In genomic region chr9:126616521-126616976, GRCh38 we compare ENCODE assay signal across 34 cellular contexts. TPM values are rescaled to one million over a fixed set of nuclear protein-coding genes. Genes with fewer than 3 reads are reported as not detected.
A peak's percentile ranks its signal among the peaks of the same experiment; 100 is the strongest.
DNase-seq lines count a peak whose midpoint lies in the region; ATAC-seq and TF ChIP-seq lines count a peak whose summit lies in the region.
"Had no signal": no experiment of that assay in that cellular context is flagged by ENCODE, and none has a peak within 500 bp of the region (broad histone marks: within the 10 kb centered on the region; RNA-seq: fewer than 3 reads in every experiment).

No MANE protein-coding gene starts in this region.

- H3K27me3 Mint-ChIP-seq in CD14-positive monocyte (ENCODE audit: low read depth in 3 of 3) (peaks cover 83 to 93% (median 88%) of the 10 kb centered on the region in 3 donors), nephron progenitor cell (ENCODE audit: low read depth, poor library complexity) (peaks cover 93% of the 10 kb centered on the region)

- H3K4me3 Mint-ChIP-seq in CD14-positive monocyte (peak overlapping the region in 1 of 2 donors; percentile 84), nephron progenitor cell (peak overlapping the region; percentile 79)
- H3K4me3 Mint-ChIP-seq: activated naive CD4-positive, alpha-beta T cell treated with anti-CD3 and anti-CD28 coated beads, Interleukin-2, amount 10 ng/mL, durations not matched to agents 7 days and 5 days; T-helper 17 cell had no signal

- H3K36me3 Mint-ChIP-seq in CD14-positive monocyte (peaks cover 3% of the 10 kb centered on the region in 2 donors), nephron progenitor cell (ENCODE audit: low read depth) (no peaks in the 10 kb centered on the region)

- H3K9me3 Mint-ChIP-seq in CD14-positive monocyte (peaks cover 0 to 29% (median 13%) of the 10 kb centered on the region in 7 donors), nephron progenitor cell (no peaks in the 10 kb centered on the region)
- H3K9me3 Mint-ChIP-seq: activated naive CD4-positive, alpha-beta T cell treated with anti-CD3 and anti-CD28 coated beads, Interleukin-2, amount 10 ng/mL, durations not matched to agents 7 days and 5 days had no signal

- H3K27me3 ChIP-seq in H7 (ENCODE audit: control insufficient read depth, insufficient read depth, low read length) (peaks cover 92% of the 10 kb centered on the region), ectodermal cell (ENCODE audit: control insufficient read depth, insufficient read depth, low read length, poor library complexity, severe bottlenecking) (peaks cover 95% of the 10 kb centered on the region), brain microvascular endothelial cell (replicated peaks) (peaks cover 82% of the 10 kb centered on the region)
- H3K27me3 ChIP-seq: testis had no signal

- peaks cover 65% of the 10 kb centered on the region for H3K4me1 ChIP-seq in ectodermal cell (ENCODE audit: control insufficient read depth, insufficient read depth, low read length)
- H3K4me1 ChIP-seq: parathyroid adenoma, SJSA1 had no signal

- no peaks in the 10 kb centered on the region for H3K36me3 ChIP-seq in H7 (replicated peaks; ENCODE audit: control insufficient read depth, insufficient read depth, low read length)
- no peaks in the 10 kb centered on the region for H3K36me3 ChIP-seq in ectodermal cell (ENCODE audit: control insufficient read depth, insufficient read depth, low read length)
- H3K36me3 ChIP-seq in brain microvascular endothelial cell (replicated peaks) = no peaks in the 10 kb centered on the region
- H3K36me3 ChIP-seq: BLaER1, Peyer's patch, right lobe of liver, SJSA1 had no signal

- TF ChIP-seq CTCF in CD14-positive monocyte (IDR thresholded peaks at IDR 0.05) (no peak), nephron progenitor cell (IDR thresholded peaks at IDR 0.05) (no peak), brain microvascular endothelial cell (IDR thresholded peaks at IDR 0.05; ENCODE audit: low read depth, low read length, missing control alignments) (no peak)

- DNase-seq in CD14-positive monocyte (ENCODE audit: low spot score) (peak; percentile 33), H7 (peak; percentile 64), nephron progenitor cell (no peak), brain microvascular endothelial cell (no peak), NCI-H510A treated with DMSO at 0.1 percent for 48 hours (lab: John Stamatoyannopoulos, UW) (no peak), dermis blood vessel endothelial cell (no peak)
- DNase-seq: ACHN; activated CD4-positive, alpha-beta T cell treated with anti-CD3 and anti-CD28 coated beads for 48 hours; activated naive CD4-positive, alpha-beta T cell treated with anti-CD3 and anti-CD28 coated beads, Interleukin-2, amount 10 ng/mL, durations not matched to agents 7 days and 5 days; activated T-cell treated with anti-CD3 and anti-CD28 coated beads, Interleukin-2, amount 50 U/mL, for 48 hours; amniotic stem cell; central memory CD4-positive, alpha-beta T cell; dorsolateral prefrontal cortex; KBM-7; mesenchymal stem cell; MM.1S; NCI-H1436; NCI-H2107; NCI-H510A; NK-92 treated with Interleukin-12 subunit alpha and Interleukin-12 subunit beta, amount 100 ng/mL, for 24 hours; stimulated activated CD4-positive, alpha-beta T cell treated with anti-CD3 and anti-CD28 coated beads, Interleukin-12 subunit alpha, Interleukin-12 subunit beta, amount 100 ng/mL, for 4 hours; stimulated activated CD4-positive, alpha-beta T cell treated with anti-CD3 and anti-CD28 coated beads, Interleukin-4, amount 100 ng/mL, for 24 hours; stimulated activated naive CD4-positive, alpha-beta T cell; T-helper 17 cell; testis had no signal

- WGBS in ectodermal cell, 2 experiments = 15 to 16% methylated on average over 10 of the region's 10 CpGs

- H3K4me3 ChIP-seq in H7 (ENCODE audit: insufficient read depth, low read depth, low read length) = no peak overlapping the region
- H3K4me3 ChIP-seq in ectodermal cell (ENCODE audit: insufficient read depth, low read depth, low read length) = peak overlapping the region; percentile 43
- H3K4me3 ChIP-seq in brain microvascular endothelial cell (ENCODE audit: low read depth, low read length) = no peak overlapping the region
- H3K4me3 ChIP-seq: BLaER1, dorsolateral prefrontal cortex, Peyer's patch, right lobe of liver, SJSA1, testis had no signal

- in situ Hi-C loops in brain microvascular endothelial cell (cut with HindIII; ENCODE audit: low pct_ligation_motif_present, low sequenced_read_pairs) = no loop called here

- H3K27ac ChIP-seq in ectodermal cell (ENCODE audit: insufficient read depth, low read depth, low read length, poor library complexity, severe bottlenecking) (no peak overlapping the region), brain microvascular endothelial cell (no peak overlapping the region)
- H3K27ac ChIP-seq: BLaER1, dorsolateral prefrontal cortex, parathyroid adenoma, Peyer's patch, right lobe of liver, SJSA1, testis had no signal

- peaks cover 23% of the 10 kb centered on the region for H3K4me1 Mint-ChIP-seq in CD14-positive monocyte
- peaks cover 68% of the 10 kb centered on the region for H3K4me1 Mint-ChIP-seq in nephron progenitor cell

- H3K27ac Mint-ChIP-seq in CD14-positive monocyte (no peak overlapping the region), nephron progenitor cell (no peak overlapping the region)
- H3K27ac Mint-ChIP-seq: activated naive CD4-positive, alpha-beta T cell treated with anti-CD3 and anti-CD28 coated beads, Interleukin-2, amount 10 ng/mL, durations not matched to agents 7 days and 5 days; T-helper 17 cell had no signal

- H3K9me3 ChIP-seq in ectodermal cell (ENCODE audit: control insufficient read depth, low read length) = no peaks in the 10 kb centered on the region
- H3K9me3 ChIP-seq: BLaER1, Peyer's patch, right lobe of liver, SJSA1, testis had no signal

- ATAC-seq in HG03457 (IDR thresholded peaks at IDR 0.05; ENCODE audit: unreplicated experiment) = no peak
- ATAC-seq: right lobe of liver, T-helper 17 cell had no signal

- intact Hi-C loops in CD14-positive monocyte (cut with micrococcal nuclease) = no loop called here

RNA-seq across cellular contexts. Expression of gene LMX1B, which starts 2.8 kb away (rescaled TPM):
- not detected for polyA plus RNA-seq in CD14-positive monocyte
- 8.7 and 16.7 TPM in 2 replicates for total RNA-seq in H7 (2014; rRNA removed; shearing (Covaris generic))
- 15.4 TPM for polyA plus RNA-seq in ectodermal cell (2013, experiment 1 of 4)
- polyA plus RNA-seq in ectodermal cell (2013, experiment 2 of 4) = 16.8 TPM
- polyA plus RNA-seq in ectodermal cell (2013, experiment 3 of 4) = 7.1 TPM
- 9.0 TPM for polyA plus RNA-seq in ectodermal cell (2013, experiment 4 of 4)
- total RNA-seq in dermis blood vessel endothelial cell = not detected in 2 replicates
- total RNA-seq: HT-29, myocyte, Peyer's patch, right lobe of liver, SJSA1, T-helper 17 cell had no signal

Comparison
In these comparisons a context has a peak if more than half of its experiments do, and no peak if none do; other contexts are left out.
1. DNase-seq: peak in CD14-positive monocyte (single experiment) and H7 (single experiment); none in nephron progenitor cell (single experiment), brain microvascular endothelial cell (single experiment), NCI-H510A treated with DMSO at 0.1 percent for 48 hours (single experiment) and dermis blood vessel endothelial cell (single experiment).